In the genomic region with DNA sequence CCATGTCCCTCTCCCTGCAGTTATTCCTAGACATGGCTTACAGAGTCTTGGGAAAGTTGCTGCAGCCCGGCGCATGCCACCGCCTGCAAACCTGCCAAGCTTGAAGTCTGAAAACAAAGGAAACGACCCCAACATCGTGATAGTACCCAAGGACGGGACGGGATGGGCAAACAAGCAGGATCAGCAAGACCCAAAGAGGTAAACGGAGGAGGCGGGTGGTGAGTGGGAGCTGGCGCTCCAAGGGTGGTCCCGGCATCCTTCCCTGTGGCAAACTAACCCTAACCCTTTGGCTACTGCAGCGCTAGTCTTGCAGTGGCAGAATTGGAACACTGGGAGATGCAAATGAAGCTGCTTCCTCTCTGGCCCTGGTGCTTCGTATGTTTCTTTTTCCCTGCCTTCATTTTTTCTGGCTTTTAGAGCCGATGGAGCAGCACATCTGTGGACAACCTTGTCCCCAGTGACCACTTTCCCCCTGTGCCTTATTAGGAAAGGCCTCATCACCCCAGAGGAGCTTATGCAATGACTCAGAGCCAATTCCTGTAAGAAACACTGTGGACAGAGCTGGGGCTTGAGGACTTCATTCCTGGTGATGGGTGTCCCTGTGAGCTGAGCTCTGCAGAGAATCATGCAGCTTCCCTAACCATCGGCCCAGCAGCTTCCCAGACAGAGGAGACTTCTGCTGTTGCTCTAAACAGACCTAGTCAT, we compare ENCODE assay signal across 9 cellular contexts. TPM values are rescaled to one million over a fixed set of nuclear protein-coding genes. Genes with fewer than 3 reads are reported as not detected.
DNase-seq lines count a peak whose midpoint lies in the region; ATAC-seq and TF ChIP-seq lines count a peak whose summit lies in the region.
"Had no signal": no experiment of that assay in that cellular context is flagged by ENCODE, and none has a peak within 500 bp of the region (broad histone marks: within the 10 kb centered on the region; RNA-seq: fewer than 3 reads in every experiment).

No MANE protein-coding gene starts in this region.

- in situ Hi-C loops in GM13976 (cut with MboI; ENCODE audit: low sequenced_read_pairs, unreplicated experiment), result no loop called here

- no peak overlapping the region for H3K27ac ChIP-seq in CD8-positive, alpha-beta T cell (ENCODE audit: low read depth, low read length)
- H3K27ac ChIP-seq in RWPE1 (peak overlapping the region; percentile 79), esophagus squamous epithelium (peak overlapping the region; percentile 28 to 62 (median 46))

- DNase-seq in CD8-positive, alpha-beta T cell, result no peak
- DNase-seq in RWPE1 (ENCODE audit: low spot score) (no peak), esophagus squamous epithelium (lab: John Stamatoyannopoulos, UW) (no peak), non-pigmented ciliary epithelial cell (ENCODE audit: low read depth) (peak; percentile 76), GM13976 (ENCODE audit: low spot score) (no peak), NCI-H510A treated with DMSO at 0.1 percent for 48 hours (lab: John Stamatoyannopoulos, UW) (no peak)
- DNase-seq: NCI-H510A had no signal

- no peaks in the 10 kb centered on the region for H3K9me3 Mint-ChIP-seq in CD8-positive, alpha-beta T cell

- peak overlapping the region; percentile 84 for H3K27ac Mint-ChIP-seq in CD8-positive, alpha-beta T cell

- POLR2A ChIA-PET in CD8-positive, alpha-beta T cell (lab: Charles Lee), result interaction anchor here (1.4 to 2.3 kb wide), 3 partner anchors 12 to 83 kb away, joined by 3 to 6 read pairs (median 3); no protein-coding TSS in a partner anchor
- POLR2A ChIA-PET in RWPE1 (lab: Yijun Ruan, JAX; ENCODE audit: low non-redundant PET), result interaction anchor here (0.6 kb wide), 1 partner anchor 21 kb away, joined by 3 read pairs; no protein-coding TSS in a partner anchor

- ATAC-seq in CD8-positive, alpha-beta T cell, result no peak
- ATAC-seq in HG02642 (IDR thresholded peaks at IDR 0.05; ENCODE audit: poor library complexity, unreplicated experiment) (no peak), GM19023 (IDR thresholded peaks at IDR 0.05; ENCODE audit: unreplicated experiment) (no peak)

- CTCF ChIA-PET in CD8-positive, alpha-beta T cell (lab: Charles Lee), result interaction anchor here (1.2 to 1.7 kb wide), 5 partner anchors 15 to 96 kb away, joined by 4 to 8 read pairs (median 5); no protein-coding TSS in a partner anchor
- CTCF ChIA-PET in RWPE1 (lab: Yijun Ruan, JAX), result interaction anchor here (0.6 to 1.1 kb wide), 2 partner anchors 82 to 841 kb away, joined by 4 read pairs; no protein-coding TSS in a partner anchor

- no peak overlapping the region for H3K4me3 ChIP-seq in CD8-positive, alpha-beta T cell (ENCODE audit: low read depth, low read length)
- H3K4me3 ChIP-seq in esophagus squamous epithelium, result no peak overlapping the region

- H3K36me3 Mint-ChIP-seq in CD8-positive, alpha-beta T cell, result peaks cover 66% of the 10 kb centered on the region

- no peak for TF ChIP-seq CTCF in CD8-positive, alpha-beta T cell (IDR thresholded peaks at IDR 0.05)
- no peak for TF ChIP-seq CTCF in RWPE1 (conservative IDR thresholded peaks at IDR 0.05; ENCODE audit: low read depth)
- no peak for TF ChIP-seq CTCF in esophagus squamous epithelium (IDR thresholded peaks at IDR 0.05)
- TF ChIP-seq CTCF in GM13976 (IDR thresholded peaks at IDR 0.05; ENCODE audit: borderline replicate concordance, control extremely low read depth, extremely low read depth, insufficient read depth, missing control alignments), result no peak

- H3K27me3 Mint-ChIP-seq in CD8-positive, alpha-beta T cell (ENCODE audit: low read depth), result no peaks in the 10 kb centered on the region

- no peaks in the 10 kb centered on the region for H3K9me3 ChIP-seq in CD8-positive, alpha-beta T cell (ENCODE audit: low read length)
- H3K9me3 ChIP-seq in esophagus squamous epithelium, result no peaks in the 10 kb centered on the region

- peaks cover 48% of the 10 kb centered on the region for H3K36me3 ChIP-seq in CD8-positive, alpha-beta T cell (ENCODE audit: insufficient read depth, low read length)
- peaks cover 21 to 62% (median 31%) of the 10 kb centered on the region in 3 donors for H3K36me3 ChIP-seq in esophagus squamous epithelium

- H3K4me3 Mint-ChIP-seq in CD8-positive, alpha-beta T cell, result no peak overlapping the region

- 59% methylated on average over 5 to 15 of the region's 15 CpGs for WGBS in esophagus squamous epithelium, 2 donors

- intact Hi-C loops in CD8-positive, alpha-beta T cell (cut with DNase I, micrococcal nuclease), result no loop called here
- intact Hi-C loops in esophagus squamous epithelium (cut with DNase I), result no loop called here

- no peaks in the 10 kb centered on the region for H3K27me3 ChIP-seq in CD8-positive, alpha-beta T cell (ENCODE audit: insufficient read depth, low read length)
- no peaks in the 10 kb centered on the region for H3K27me3 ChIP-seq in esophagus squamous epithelium

- no peak for TF ChIP-seq POLR2A in esophagus squamous epithelium (IDR thresholded peaks at IDR 0.05)

- peaks cover 16% of the 10 kb centered on the region for H3K4me1 ChIP-seq in CD8-positive, alpha-beta T cell (ENCODE audit: insufficient read depth, low read length)
- peaks cover 29 to 48% (median 30%) of the 10 kb centered on the region in 3 donors for H3K4me1 ChIP-seq in esophagus squamous epithelium

- peaks cover 28% of the 10 kb centered on the region for H3K4me1 Mint-ChIP-seq in CD8-positive, alpha-beta T cell (ENCODE audit: low read depth)

RNA-seq across cellular contexts. Expression of a gene that starts 38.9 kb away (rescaled TPM):
- total RNA-seq in CD8-positive, alpha-beta T cell, result 100 to 1,000 TPM; 234 to 251 TPM
- total RNA-seq in esophagus squamous epithelium, result 10 to 100 TPM; 46.6 to 73.8 (median 62.9) TPM
